ENCODE assay signal across 9 cellular contexts in genomic region chr17:45411348-45412105, GRCh38. TPM values are rescaled to one million over a fixed set of nuclear protein-coding genes. Genes with fewer than 3 reads are reported as not detected.
DNase-seq lines count a peak whose midpoint lies in the region; ATAC-seq and TF ChIP-seq lines count a peak whose summit lies in the region.
"Had no signal": no experiment of that assay in that cellular context is flagged by ENCODE, and none has a peak within 500 bp of the region (broad histone marks: within the 10 kb centered on the region; RNA-seq: fewer than 3 reads in every experiment).

No MANE protein-coding gene starts in this region.

- H3K4me3 ChIP-seq in mucosa of descending colon (no peak overlapping the region), upper lobe of right lung (no peak overlapping the region)
- H3K4me3 ChIP-seq: MG63 had no signal

- no peaks in the 10 kb centered on the region for H3K36me3 Mint-ChIP-seq in activated naive CD8-positive, alpha-beta T cell treated with anti-CD3 and anti-CD28 coated beads, Interleukin-2, amount 50 U/mL, for 24 hours (ENCODE audit: low read depth)

- peaks cover 50% of the 10 kb centered on the region for H3K4me1 Mint-ChIP-seq in activated naive CD8-positive, alpha-beta T cell treated with anti-CD3 and anti-CD28 coated beads, Interleukin-2, amount 50 U/mL, for 24 hours

- H3K36me3 ChIP-seq in mucosa of descending colon (ENCODE audit: low read depth) (no peaks in the 10 kb centered on the region), upper lobe of right lung (no peaks in the 10 kb centered on the region)
- H3K36me3 ChIP-seq: MG63 had no signal

- H3K9me3 Mint-ChIP-seq in activated naive CD8-positive, alpha-beta T cell treated with anti-CD3 and anti-CD28 coated beads, Interleukin-2, amount 50 U/mL, for 24 hours: no peaks in the 10 kb centered on the region

- H3K4me1 ChIP-seq in mucosa of descending colon (ENCODE audit: low read depth) (peaks cover 92% of the 10 kb centered on the region), upper lobe of right lung (peaks cover 64% of the 10 kb centered on the region)

- H3K9me3 ChIP-seq in mucosa of descending colon (no peaks in the 10 kb centered on the region), upper lobe of right lung (no peaks in the 10 kb centered on the region)
- H3K9me3 ChIP-seq: MG63 had no signal

- peak overlapping the region; percentile 79 for H3K27ac ChIP-seq in upper lobe of right lung

- H3K27me3 ChIP-seq in upper lobe of right lung: no peaks in the 10 kb centered on the region
- H3K27me3 ChIP-seq: MG63 had no signal

- H3K27me3 Mint-ChIP-seq in activated naive CD8-positive, alpha-beta T cell treated with anti-CD3 and anti-CD28 coated beads, Interleukin-2, amount 50 U/mL, for 24 hours: no peaks in the 10 kb centered on the region

- H3K27ac Mint-ChIP-seq in activated naive CD8-positive, alpha-beta T cell treated with anti-CD3 and anti-CD28 coated beads, Interleukin-2, amount 50 U/mL, for 24 hours: peak overlapping the region; percentile 96

- peak; percentile 43 for ATAC-seq in Right ventricle myocardium inferior
- ATAC-seq in activated naive CD8-positive, alpha-beta T cell treated with anti-CD3 and anti-CD28 coated beads, Interleukin-2, amount 50 U/mL, for 24 hours: no peak
- peak; percentile 35 for ATAC-seq in mucosa of descending colon
- ATAC-seq in upper lobe of right lung: peak; percentile 62
- no peak for ATAC-seq in HG03097 (IDR thresholded peaks at IDR 0.05; ENCODE audit: low FRiP score, unreplicated experiment)

- intact Hi-C loops in Right ventricle myocardium inferior (cut with DNase I) (no loop called here), cardiac septum (cut with DNase I) (no loop called here), mucosa of descending colon (cut with DNase I, micrococcal nuclease) (no loop called here), upper lobe of right lung (cut with DNase I) (no loop called here)

- peak overlapping the region; percentile 96 for H3K4me3 Mint-ChIP-seq in activated naive CD8-positive, alpha-beta T cell treated with anti-CD3 and anti-CD28 coated beads, Interleukin-2, amount 50 U/mL, for 24 hours

- DNase-seq in Right ventricle myocardium inferior (ENCODE audit: missing footprints) (no peak), cardiac septum (ENCODE audit: low spot score) (no peak), mucosa of descending colon (peak in 2 of 3 donors; percentile 55 to 64), upper lobe of right lung (no peak), NCI-H2081 (lab: John Stamatoyannopoulos, UW) (no peak), AG08396 (ENCODE audit: low spot score) (no peak)
- no peak for DNase-seq in activated naive CD8-positive, alpha-beta T cell treated with anti-CD3 and anti-CD28 coated beads, Interleukin-2, amount 50 U/mL, for 24 hours
- DNase-seq: MG63 had no signal

- TF ChIP-seq CTCF in mucosa of descending colon (IDR thresholded peaks at IDR 0.05): no peak
- no peak for TF ChIP-seq CTCF in upper lobe of right lung (IDR thresholded peaks at IDR 0.05)

RNA-seq across cellular contexts. Expression of gene ARHGAP27, which starts 21.1 kb away (rescaled TPM):
- total RNA-seq in Right ventricle myocardium inferior (34.4 TPM), cardiac septum (20.0 TPM), mucosa of descending colon (100 to 1,000 TPM in 2 of 3 donors, 10 to 100 TPM in 1; 88.7 to 199 (median 165) TPM), upper lobe of right lung (73.8 TPM)

Comparison
In these comparisons a context has a peak if more than half of its experiments do, and no peak if none do; other contexts are left out.
1. ATAC-seq: peak in Right ventricle myocardium inferior (single experiment), mucosa of descending colon (single experiment) and upper lobe of right lung (single experiment); none in activated naive CD8-positive, alpha-beta T cell treated with anti-CD3 and anti-CD28 coated beads, Interleukin-2, amount 50 U/mL, for 24 hours (single experiment) and HG03097 (single experiment).
2. DNase-seq: peak in mucosa of descending colon (2 of 3); none in Right ventricle myocardium inferior (single experiment), cardiac septum (single experiment), activated naive CD8-positive, alpha-beta T cell treated with anti-CD3 and anti-CD28 coated beads, Interleukin-2, amount 50 U/mL, for 24 hours (single experiment), upper lobe of right lung (single experiment), NCI-H2081 (0 of 2) and AG08396 (single experiment).